ENCODE assay signal across 8 cellular contexts in the genomic region with DNA sequence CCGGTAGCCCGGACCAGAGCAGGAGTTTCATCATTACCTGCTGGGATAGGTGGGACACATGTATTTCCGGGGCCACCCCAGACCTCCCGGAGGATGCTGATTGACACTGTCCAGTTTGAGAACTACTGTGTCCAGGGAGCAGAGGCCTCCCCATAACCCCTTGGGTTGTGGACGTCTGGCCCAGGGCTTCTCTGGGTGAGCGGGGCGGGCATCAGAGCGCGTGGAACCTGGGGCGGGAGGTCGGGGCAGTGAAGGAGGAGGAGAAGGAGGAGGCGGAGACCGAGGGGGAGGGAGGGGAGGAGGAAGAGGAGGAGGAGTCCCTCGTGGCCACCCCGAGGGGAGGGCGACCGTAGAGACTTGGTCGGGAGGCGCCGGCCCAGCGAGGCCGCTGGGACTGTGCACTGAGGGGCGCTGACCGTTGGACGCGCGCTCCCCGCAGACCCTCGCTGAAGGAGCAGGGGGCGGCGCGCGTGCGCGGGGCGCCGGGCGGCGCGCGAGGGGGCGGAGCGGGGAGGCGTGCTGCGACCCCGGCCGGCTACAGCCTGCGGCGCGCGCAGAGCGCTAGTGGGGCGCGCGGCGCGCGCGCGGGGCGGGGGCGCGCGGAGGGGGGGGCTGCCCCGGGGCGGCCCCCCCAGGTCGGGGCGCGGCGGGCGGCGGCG. TPM values are rescaled to one million over a fixed set of nuclear protein-coding genes. Genes with fewer than 3 reads are reported as not detected.
DNase-seq lines count a peak whose midpoint lies in the region; TF ChIP-seq lines count a peak whose summit lies in the region.

Gene GRK3 (plus strand): TSS at position 356 of the 659 bp plus-strand sequence. CDS start 366 bp downstream, outside the sequence.

- peak within 1 kb of the TSS in 1 of 2 experiments; percentile 69 for H3K4ac ChIP-seq in mesenchymal stem cell (ENCODE audit: low read depth in 1 of 2, low read length in 2 of 2)

- H4K91ac ChIP-seq in mesenchymal stem cell (ENCODE audit: low read length), result peak within 1 kb of the TSS; percentile 50

- DNase-seq in ELR (ENCODE audit: low read depth) (peak; percentile 66), NCI-H1694 treated with DMSO at 0.1 percent for 48 hours (lab: John Stamatoyannopoulos, UW) (peak; percentile 16), mesenchymal stem cell (peak; percentile 57)
- DNase-seq in activated CD4-positive, alpha-beta T cell treated with anti-CD3 and anti-CD28 coated beads, Interleukin-2, amount 50 U/mL, for 1 hour, result peak; percentile 34
- peak; percentile 15 for DNase-seq in stimulated activated CD8-positive, alpha-beta memory T cell treated with anti-CD3 and anti-CD28 coated beads, Interleukin-15, amount 100 ng/mL, for 24 hours (ENCODE audit: low read depth)
- no peak for DNase-seq in NK-92 treated with Interleukin-12 subunit alpha and Interleukin-12 subunit beta, amount 100 ng/mL, for 24 hours (lab: John Stamatoyannopoulos, UW)

- H3K27ac ChIP-seq in HEK293 (ENCODE audit: extremely low read depth, low read depth, low read length) (peak within 1 kb of the TSS; percentile 54; the same call in 1 of the 2 replicates), ectodermal cell (ENCODE audit: insufficient read depth, low read depth, low read length, poor library complexity, severe bottlenecking) (no peak within 1 kb of the TSS), mesenchymal stem cell (ENCODE audit: low read length, poor library complexity, severe bottlenecking) (no peak within 1 kb of the TSS)

- H2BK12ac ChIP-seq in mesenchymal stem cell (ENCODE audit: low read length in 2 of 2), result peak within 1 kb of the TSS in 1 of 2 experiments; percentile 52

- peak within 1 kb of the TSS; percentile 95 for H3K4me2 ChIP-seq in mesenchymal stem cell (ENCODE audit: low read length, poor library complexity, severe bottlenecking)

- peak within 1 kb of the TSS; percentile 76 to 86 for H3K18ac ChIP-seq in mesenchymal stem cell (ENCODE audit: low read depth in 1 of 2, low read length in 2 of 2)

- H3K4me1 ChIP-seq in HEK293 (ENCODE audit: control insufficient read depth, insufficient read depth, low read length) (peaks cover 15% of the 10 kb centered on the region), ectodermal cell (ENCODE audit: control insufficient read depth, insufficient read depth, low read length) (peaks cover 23% of the 10 kb centered on the region), mesenchymal stem cell (ENCODE audit: control insufficient read depth, insufficient read depth, low read depth, low read length) (peaks cover 13% of the 10 kb centered on the region)

- peak within 1 kb of the TSS; percentile 49 for H2BK120ac ChIP-seq in mesenchymal stem cell (ENCODE audit: low read depth, low read length)

- H3K23ac ChIP-seq in mesenchymal stem cell (ENCODE audit: low read length in 2 of 2), result peak within 1 kb of the TSS in 1 of 2 experiments; percentile 99

- no peak for TF ChIP-seq CTCF in HEK293 (tag by site-specific recombination; IDR thresholded peaks at IDR 0.05)

- H3K36me3 ChIP-seq in HEK293 (ENCODE audit: control insufficient read depth in 2 of 2, insufficient read depth in 1 of 2, low read length in 2 of 2) (no peaks in the 10 kb centered on the region), ectodermal cell (ENCODE audit: control insufficient read depth, insufficient read depth, low read length) (no peaks in the 10 kb centered on the region), mesenchymal stem cell (ENCODE audit: control insufficient read depth in 1 of 2, insufficient read depth in 2 of 2, low read depth in 1 of 2, low read length in 2 of 2) (no peaks in the 10 kb centered on the region)

- H2BK5ac ChIP-seq in mesenchymal stem cell (ENCODE audit: low read depth, low read length, poor library complexity, severe bottlenecking), result no peak within 1 kb of the TSS

- H3K9ac ChIP-seq in mesenchymal stem cell (ENCODE audit: low read length), result peak within 1 kb of the TSS; percentile 76

- H2BK15ac ChIP-seq in mesenchymal stem cell (ENCODE audit: low read depth, poor library complexity, severe bottlenecking), result peak within 1 kb of the TSS; percentile 52

- H3K9me3 ChIP-seq in HEK293 (ENCODE audit: control insufficient read depth, insufficient read depth, low read depth, low read length), result no peaks in the 10 kb centered on the region
- H3K9me3 ChIP-seq in ectodermal cell (ENCODE audit: control insufficient read depth, low read length), result no peaks in the 10 kb centered on the region
- H3K9me3 ChIP-seq in mesenchymal stem cell (ENCODE audit: control insufficient read depth, low read length), result no peaks in the 10 kb centered on the region

- H2AFZ ChIP-seq in mesenchymal stem cell (ENCODE audit: low read depth, low read length), result peak within 1 kb of the TSS; percentile 96

- POLR2A ChIA-PET in HEK293 (lab: Yijun Ruan, JAX), result interaction anchor here (0.6 kb wide), 1 partner anchor 120 kb away, joined by 3 read pairs; no protein-coding TSS in a partner anchor

- peaks cover 22% of the 10 kb centered on the region for H3K27me3 ChIP-seq in ectodermal cell (ENCODE audit: control insufficient read depth, insufficient read depth, low read length, poor library complexity, severe bottlenecking)
- peaks cover 4 to 46% of the 10 kb centered on the region in 2 experiments for H3K27me3 ChIP-seq in mesenchymal stem cell (ENCODE audit: control insufficient read depth in 1 of 2, insufficient read depth in 1 of 2, low read length in 2 of 2)

- no peak within 1 kb of the TSS for H3K14ac ChIP-seq in mesenchymal stem cell (ENCODE audit: low read length in 2 of 2)

- 0% methylated on average over 73 of the region's 73 CpGs for WGBS in ectodermal cell, 2 experiments
- under 1% methylated on average over 26 of the region's 73 CpGs for WGBS in mesenchymal stem cell

- CTCF ChIA-PET in HEK293 (lab: Yijun Ruan, JAX), result interaction anchor here (1.9 kb wide), 1 partner anchor 23 kb away, joined by 6 read pairs; no protein-coding TSS in a partner anchor

- H3K4me3 ChIP-seq in HEK293 (ENCODE audit: low read depth, low read length) (peak within 1 kb of the TSS; percentile 87), ectodermal cell (ENCODE audit: insufficient read depth, low read depth, low read length) (peak within 1 kb of the TSS; percentile 90), mesenchymal stem cell (ENCODE audit: insufficient read depth in 1 of 2, low read depth in 1 of 2, low read length in 2 of 2) (peak within 1 kb of the TSS; percentile 66 to 81)

- no peak within 1 kb of the TSS for H4K8ac ChIP-seq in mesenchymal stem cell (ENCODE audit: low read length)

- H2AK5ac ChIP-seq in mesenchymal stem cell (ENCODE audit: low read length, severe bottlenecking), result no peak within 1 kb of the TSS

- no peaks in the 10 kb centered on the region for H3K79me1 ChIP-seq in mesenchymal stem cell (replicated peaks; ENCODE audit: low read length, poor library complexity, severe bottlenecking)

TF ChIP-seq in HEK293, 187 proteins besides CTCF, POLR2A, EP300 and RAD21 (continues in another document):
- TF ChIP-seq ZNF37A (tag by site-specific recombination; IDR thresholded peaks at IDR 0.05), result no peak
- TF ChIP-seq, protein P1, sequence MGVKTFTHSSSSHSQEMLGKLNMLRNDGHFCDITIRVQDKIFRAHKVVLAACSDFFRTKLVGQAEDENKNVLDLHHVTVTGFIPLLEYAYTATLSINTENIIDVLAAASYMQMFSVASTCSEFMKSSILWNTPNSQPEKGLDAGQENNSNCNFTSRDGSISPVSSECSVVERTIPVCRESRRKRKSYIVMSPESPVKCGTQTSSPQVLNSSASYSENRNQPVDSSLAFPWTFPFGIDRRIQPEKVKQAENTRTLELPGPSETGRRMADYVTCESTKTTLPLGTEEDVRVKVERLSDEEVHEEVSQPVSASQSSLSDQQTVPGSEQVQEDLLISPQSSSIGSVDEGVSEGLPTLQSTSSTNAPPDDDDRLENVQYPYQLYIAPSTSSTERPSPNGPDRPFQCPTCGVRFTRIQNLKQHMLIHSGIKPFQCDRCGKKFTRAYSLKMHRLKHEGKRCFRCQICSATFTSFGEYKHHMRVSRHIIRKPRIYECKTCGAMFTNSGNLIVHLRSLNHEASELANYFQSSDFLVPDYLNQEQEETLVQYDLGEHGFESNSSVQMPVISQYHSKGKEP (tag by site-specific recombination; IDR thresholded peaks at IDR 0.05), result no peak
- no peak for TF ChIP-seq ZNF140 (tag by site-specific recombination; IDR thresholded peaks at IDR 0.05)
- TF ChIP-seq TSHZ1 (tag by site-specific recombination; IDR thresholded peaks at IDR 0.05; ENCODE audit: borderline replicate concordance), result no peak
- TF ChIP-seq ZNF155 (tag by site-specific recombination; IDR thresholded peaks at IDR 0.05), result no peak
- TF ChIP-seq ZNF19 (tag by site-specific recombination; IDR thresholded peaks at IDR 0.05; ENCODE audit: low read depth), result no peak
- no peak for TF ChIP-seq ZNF138 (tag by site-specific recombination; IDR thresholded peaks at IDR 0.05; ENCODE audit: borderline replicate concordance)
- peak; percentile 65 for TF ChIP-seq KLF9 (tag by site-specific recombination; IDR thresholded peaks at IDR 0.05; ENCODE audit: low read depth)
- TF ChIP-seq ZNF433 (tag by site-specific recombination; IDR thresholded peaks at IDR 0.05; ENCODE audit: low read depth), result no peak

RNA-seq across cellular contexts. Expression of gene GRK3, which starts in this region (rescaled TPM):
- polyA plus RNA-seq in ectodermal cell (2013, experiment 1 of 4), result 20.5 TPM
- polyA plus RNA-seq in ectodermal cell (2013, experiment 2 of 4), result 20.1 TPM
- polyA plus RNA-seq in ectodermal cell (2013, experiment 3 of 4), result 12.9 TPM
- 14.3 TPM for polyA plus RNA-seq in ectodermal cell (2013, experiment 4 of 4)
- 1.1 TPM for polyA plus RNA-seq in mesenchymal stem cell (2013, experiment 1 of 2)
- polyA plus RNA-seq in mesenchymal stem cell (2013, experiment 2 of 2), result 1.0 TPM
